Comparison of ENCODE assay signal across 8 cellular contexts in genomic region chr10:50605280-50606270, GRCh38. TPM values are rescaled to one million over a fixed set of nuclear protein-coding genes. Genes with fewer than 3 reads are reported as not detected.
DNase-seq lines count a peak whose midpoint lies in the region; ATAC-seq and TF ChIP-seq lines count a peak whose summit lies in the region.

No MANE protein-coding gene starts in this region.

- H3K4me3 ChIP-seq in foreskin fibroblast (ENCODE audit: low read depth in 1 of 2, low read length in 2 of 2) (no peak overlapping the region), gastrocnemius medialis (no peak overlapping the region)

- in situ Hi-C loops in gastrocnemius medialis (cut with MboI; ENCODE audit: low sequenced_read_pairs in 4 of 4): loop anchor here in 1 of 4 donors (25.0 kb wide), 1 partner anchor 193 kb away; no protein-coding TSS in a partner anchor

- peaks cover 43 to 45% of the 10 kb centered on the region in 2 donors for H3K4me1 ChIP-seq in gastrocnemius medialis

- peaks cover 31% of the 10 kb centered on the region for H3K4me1 Mint-ChIP-seq in T-helper 2 cell treated with Interferon-gamma antibody and Interleukin-4, amounts not matched to agents 5 μg/mL and 100 μg/mL, for 36 hours (ENCODE audit: low read depth)

- DNase-seq in DMS 273 (lab: John Stamatoyannopoulos, UW; ENCODE audit: unreplicated experiment) (peak; percentile 88), foreskin fibroblast (peak; percentile 90 to 92), gastrocnemius medialis (peak; percentile 47 to 70)
- DNase-seq in T-helper 2 cell treated with Interferon-gamma antibody and Interleukin-4, amounts not matched to agents 5 μg/mL and 100 μg/mL, for 36 hours (ENCODE audit: low spot score): no peak
- no peak for DNase-seq in effector CD4-positive, alpha-beta T cell

- intact Hi-C loops in gastrocnemius medialis (cut with DNase I; ENCODE audit: low total_unique reads): no loop called here

- peaks cover 3% of the 10 kb centered on the region for H3K27me3 Mint-ChIP-seq in T-helper 2 cell treated with Interferon-gamma antibody and Interleukin-4, amounts not matched to agents 5 μg/mL and 100 μg/mL, for 36 hours (ENCODE audit: low read depth)

- H3K27ac ChIP-seq in gastrocnemius medialis: peak overlapping the region; percentile 61 to 72 (median 69)

- H3K9me3 ChIP-seq in gastrocnemius medialis: no peaks in the 10 kb centered on the region

- no peak for TF ChIP-seq POLR2A in gastrocnemius medialis (IDR thresholded peaks at IDR 0.05)

- H3K4me3 Mint-ChIP-seq in T-helper 2 cell treated with Interferon-gamma antibody and Interleukin-4, amounts not matched to agents 5 μg/mL and 100 μg/mL, for 36 hours: peak overlapping the region; percentile 3

- no peaks in the 10 kb centered on the region for H3K36me3 ChIP-seq in gastrocnemius medialis

- no peaks in the 10 kb centered on the region for H3K9me3 Mint-ChIP-seq in T-helper 2 cell treated with Interferon-gamma antibody and Interleukin-4, amounts not matched to agents 5 μg/mL and 100 μg/mL, for 36 hours

- TF ChIP-seq CTCF in foreskin fibroblast (IDR thresholded peaks at IDR 0.05; ENCODE audit: low read depth, low read length) (no peak), gastrocnemius medialis (IDR thresholded peaks at IDR 0.05 in 4 of 5, conservative IDR thresholded peaks at IDR 0.05 in 1 of 5) (no peak)

- H3K27ac Mint-ChIP-seq in T-helper 2 cell treated with Interferon-gamma antibody and Interleukin-4, amounts not matched to agents 5 μg/mL and 100 μg/mL, for 36 hours: no peak overlapping the region

- ATAC-seq in GM19395 (IDR thresholded peaks at IDR 0.05; ENCODE audit: unreplicated experiment): peak; percentile 81
- peak; percentile 83 for ATAC-seq in HG03439 (IDR thresholded peaks at IDR 0.05; ENCODE audit: unreplicated experiment)
- ATAC-seq in gastrocnemius medialis: peak; percentile 98 to 99
- ATAC-seq in GM18873 (IDR thresholded peaks at IDR 0.05; ENCODE audit: low FRiP score, unreplicated experiment): no peak

- H3K36me3 Mint-ChIP-seq in T-helper 2 cell treated with Interferon-gamma antibody and Interleukin-4, amounts not matched to agents 5 μg/mL and 100 μg/mL, for 36 hours (ENCODE audit: low read depth): no peaks in the 10 kb centered on the region

- H3K27me3 ChIP-seq in gastrocnemius medialis: no peaks in the 10 kb centered on the region

RNA-seq across cellular contexts. Expression of gene SGMS1, which starts 18.2 kb away (rescaled TPM):
- 10 to 100 TPM; 17.6 to 30.7 (median 25.0) TPM for total RNA-seq in gastrocnemius medialis

Comparison
In these comparisons a context has a peak if more than half of its experiments do, and no peak if none do; other contexts are left out.
1. DNase-seq: peak in DMS 273 (single experiment), foreskin fibroblast (2 of 2) and gastrocnemius medialis (2 of 2); none in T-helper 2 cell treated with Interferon-gamma antibody and Interleukin-4, amounts not matched to agents 5 μg/mL and 100 μg/mL, for 36 hours (single experiment) and effector CD4-positive, alpha-beta T cell (single experiment).